18 cellular contexts compared by ENCODE assay signal in the genomic region with DNA sequence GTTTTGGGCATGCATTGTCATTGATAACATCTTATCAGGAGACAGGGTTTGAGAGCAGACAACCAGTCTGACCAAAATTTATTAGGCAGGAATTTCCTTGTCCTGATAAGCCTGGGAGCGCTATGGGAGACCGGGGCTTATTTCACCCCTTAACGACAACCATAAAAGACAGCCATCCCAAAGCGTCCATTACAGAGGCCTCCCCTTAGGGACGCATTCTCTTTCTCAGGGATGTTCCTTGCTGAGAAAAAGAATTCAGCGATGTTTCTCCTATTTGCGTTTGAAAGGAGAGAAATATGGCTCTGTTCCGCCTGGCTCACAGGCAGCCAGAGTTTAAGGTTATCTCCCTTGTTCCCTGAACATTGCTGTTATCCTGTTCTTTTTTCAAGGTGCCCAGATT. TPM values are rescaled to one million over a fixed set of nuclear protein-coding genes. Genes with fewer than 3 reads are reported as not detected.
"Had no signal": no experiment of that assay in that cellular context is flagged by ENCODE, and none has a peak within 500 bp of the region (broad histone marks: within the 10 kb centered on the region; RNA-seq: fewer than 3 reads in every experiment).

No MANE protein-coding gene starts in this region.

RNA-seq across cellular contexts. Expression of gene SPRR2F, which starts 10.5 kb away (rescaled TPM):
- total RNA-seq: chondrocyte; dermis microvascular lymphatic vessel endothelial cell; fibroblast of lung; gastrocnemius medialis; heart right ventricle; kidney epithelial cell; left colon; left ventricle myocardium superior; lung; mononuclear cell; naive thymus-derived CD4-positive, alpha-beta T cell; omental fat pad; pulmonary artery endothelial cell; sciatic nerve; skeletal muscle tissue; spleen; temporal lobe; ureter had no signal
- polyA plus RNA-seq: fibroblast of lung; heart right ventricle; naive thymus-derived CD4-positive, alpha-beta T cell; spleen had no signal

RNA-seq across cellular contexts. Expression of gene SPRR2G, which starts 26.9 kb away (rescaled TPM):
- total RNA-seq: chondrocyte; dermis microvascular lymphatic vessel endothelial cell; fibroblast of lung; gastrocnemius medialis; heart right ventricle; kidney epithelial cell; left colon; left ventricle myocardium superior; lung; mononuclear cell; naive thymus-derived CD4-positive, alpha-beta T cell; omental fat pad; pulmonary artery endothelial cell; sciatic nerve; skeletal muscle tissue; spleen; temporal lobe; ureter had no signal
- polyA plus RNA-seq: fibroblast of lung; heart right ventricle; lung; naive thymus-derived CD4-positive, alpha-beta T cell; spleen had no signal

RNA-seq across cellular contexts. Expression of gene SPRR2E, which starts 29.5 kb away (rescaled TPM):
- total RNA-seq: chondrocyte; dermis microvascular lymphatic vessel endothelial cell; fibroblast of lung; gastrocnemius medialis; heart right ventricle; kidney epithelial cell; left colon; left ventricle myocardium superior; lung; mononuclear cell; naive thymus-derived CD4-positive, alpha-beta T cell; omental fat pad; pulmonary artery endothelial cell; sciatic nerve; skeletal muscle tissue; spleen; temporal lobe; ureter had no signal
- polyA plus RNA-seq: fibroblast of lung; naive thymus-derived CD4-positive, alpha-beta T cell had no signal

RNA-seq across cellular contexts. Expression of gene SPRR2B, which starts 52.4 kb away (rescaled TPM):
- total RNA-seq: chondrocyte; dermis microvascular lymphatic vessel endothelial cell; fibroblast of lung; gastrocnemius medialis; heart right ventricle; kidney epithelial cell; left colon; left ventricle myocardium superior; lung; mononuclear cell; naive thymus-derived CD4-positive, alpha-beta T cell; omental fat pad; pulmonary artery endothelial cell; sciatic nerve; skeletal muscle tissue; spleen; temporal lobe; ureter had no signal
- polyA plus RNA-seq: fibroblast of lung; heart right ventricle; lung; naive thymus-derived CD4-positive, alpha-beta T cell; spleen had no signal
